In the genomic region with DNA sequence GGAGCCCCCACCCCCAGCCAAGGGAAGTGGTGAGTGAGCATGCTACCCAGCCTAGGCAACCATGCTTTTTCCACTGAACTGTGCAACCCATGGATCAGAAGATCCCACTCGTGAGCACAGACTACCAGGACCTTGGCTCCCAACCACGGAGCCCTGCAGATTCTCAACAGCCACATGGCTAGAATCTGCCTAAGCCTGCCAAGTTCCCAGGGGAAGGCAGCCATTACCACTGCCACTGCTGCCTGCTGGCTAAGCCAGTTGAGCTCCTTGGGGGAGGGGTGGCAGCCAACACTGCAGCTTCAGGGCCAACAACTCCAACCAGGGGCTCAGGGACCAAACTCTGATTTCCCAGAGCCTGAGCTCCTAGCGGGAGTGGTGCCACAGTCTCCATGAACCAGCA, we compare ENCODE assay signal across 27 cellular contexts.
"Had no signal": no experiment of that assay in that cellular context is flagged by ENCODE, and none has a peak within 500 bp of the region (broad histone marks: within the 10 kb centered on the region; RNA-seq: fewer than 3 reads in every experiment).

No MANE protein-coding gene starts in this region.

- H3K4me3 ChIP-seq: gastrocnemius medialis, upper lobe of left lung, vagina had no signal

- H3K36me3 ChIP-seq: brain microvascular endothelial cell, gastrocnemius medialis, neutrophil, upper lobe of left lung, vagina had no signal

- H3K27me3 ChIP-seq: brain microvascular endothelial cell, gastrocnemius medialis, neutrophil, upper lobe of left lung, vagina had no signal

- H3K9me3 ChIP-seq: neutrophil had no signal

- DNase-seq: activated CD4-positive, alpha-beta memory T cell treated with anti-CD3 and anti-CD28 coated beads for 36 hours; activated CD4-positive, alpha-beta T cell treated with anti-CD3 and anti-CD28 coated beads, Interleukin-2, amount 10 ng/mL, durations not matched to agents 24 days and 14 days; activated CD4-positive, CD25-positive, alpha-beta regulatory T cell treated with anti-CD3 and anti-CD28 coated beads, Interleukin-2, amount 50 U/mL, for 72 hours; activated CD8-positive, alpha-beta memory T cell treated with anti-CD3 and anti-CD28 coated beads, Interleukin-2, amount 50 U/mL, for 4 hours; activated effector memory CD4-positive, alpha-beta T cell treated with anti-CD3 and anti-CD28 coated beads, Interleukin-2, amount 50 U/mL, for 16 hours; activated naive CD4-positive, alpha-beta T cell treated with anti-CD3 and anti-CD28 coated beads, Interleukin-2, amount 50 U/mL, for 16 hours; activated T-cell treated with anti-CD3 and anti-CD28 coated beads, Interleukin-2, amount 50 U/mL, for 1 hour; amniotic stem cell; brain microvascular endothelial cell; caudate nucleus; effector memory CD8-positive, alpha-beta T cell; erythroblast; gastrocnemius medialis; hypothalamus; immature natural killer cell; kidney glomerular epithelial cell; small intestine; stimulated activated CD4-positive, alpha-beta T cell treated with anti-CD3 and anti-CD28 coated beads, Interleukin-4, amount 100 ng/mL, for 24 hours; stimulated activated naive CD8-positive, alpha-beta T cell treated with anti-CD3 and anti-CD28 coated beads, Interleukin-15, amount 100 ng/mL, for 72 hours; substantia nigra; T-helper 2 cell; upper lobe of left lung had no signal

- H3K27ac ChIP-seq: brain microvascular endothelial cell, gastrocnemius medialis, neutrophil, upper lobe of left lung, vagina had no signal

- H3K4me1 ChIP-seq: gastrocnemius medialis, upper lobe of left lung, vagina had no signal

- ATAC-seq: effector memory CD8-positive, alpha-beta T cell; gastrocnemius medialis; left lobe of liver; sciatic nerve; stimulated activated effector memory CD8-positive, alpha-beta T cell treated with anti-CD3 and anti-CD28 coated beads, Interleukin-12 subunit alpha, Interleukin-12 subunit beta, amount 100 ng/mL, for 72 hours; stimulated activated naive CD8-positive, alpha-beta T cell treated with anti-CD3 and anti-CD28 coated beads, Interleukin-15, amount 100 ng/mL, for 72 hours had no signal
